8 cellular contexts compared by ENCODE assay signal in the genomic region with DNA sequence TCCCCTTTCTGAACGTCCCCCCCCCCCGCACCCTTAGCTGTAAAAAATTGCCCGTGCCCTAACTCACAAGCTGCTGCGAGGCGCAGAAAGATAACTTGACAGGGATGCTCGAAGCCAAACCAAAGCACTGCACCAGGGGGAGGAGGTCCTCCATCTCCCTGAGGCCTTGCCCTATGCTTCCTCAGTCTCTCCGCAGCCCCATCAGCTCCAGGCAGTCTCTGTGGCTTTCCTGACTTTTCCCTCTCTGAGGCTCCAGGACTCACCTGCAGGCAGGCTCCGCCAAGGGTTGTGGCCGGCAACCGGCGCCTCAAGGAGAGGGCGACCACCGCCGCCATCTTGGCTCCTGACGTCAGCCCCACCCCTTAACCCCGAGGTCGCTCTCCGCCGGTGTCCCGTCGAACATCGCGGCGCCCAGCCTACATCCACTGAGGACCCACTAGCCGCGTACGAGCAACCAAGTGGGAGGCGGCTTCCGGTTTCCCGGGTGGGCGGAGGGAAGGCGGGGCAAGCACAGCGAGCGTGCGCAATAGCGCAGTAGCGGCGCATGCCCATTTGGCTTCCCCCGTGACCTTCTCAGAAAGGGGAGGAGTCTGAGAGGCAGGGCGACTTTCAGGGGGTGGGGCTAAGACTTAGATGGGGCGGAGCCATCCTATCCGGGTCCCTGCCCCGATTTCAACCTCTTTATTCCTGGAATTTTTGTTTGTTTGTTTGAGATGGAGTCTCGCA. TPM values are rescaled to one million over a fixed set of nuclear protein-coding genes. Genes with fewer than 3 reads are reported as not detected.
A peak's percentile ranks its signal among the peaks of the same experiment; 100 is the strongest.
DNase-seq lines count a peak whose midpoint lies in the region; ATAC-seq and TF ChIP-seq lines count a peak whose summit lies in the region.

Gene SDHB, minus strand, starts transcription at position 348 of the 726 bp plus-strand sequence. Its CDS starts 13 bp downstream, at position 335.

- peaks cover 12% of the 10 kb centered on the region for H3K4me1 Mint-ChIP-seq in dendritic cell treated with granulocyte-macrophage colony-stimulating factor and Interleukin-4, amounts not matched to agents 40 ng/mL and 50 ng/mL, for 4 days (ENCODE audit: low read depth)

- no peak for TF ChIP-seq CTCF in C4-2B (conservative IDR thresholded peaks at IDR 0.05)

- no peaks in the 10 kb centered on the region for H3K27me3 Mint-ChIP-seq in dendritic cell treated with granulocyte-macrophage colony-stimulating factor and Interleukin-4, amounts not matched to agents 40 ng/mL and 50 ng/mL, for 4 days

- H3K9me3 Mint-ChIP-seq in dendritic cell treated with granulocyte-macrophage colony-stimulating factor and Interleukin-4, amounts not matched to agents 40 ng/mL and 50 ng/mL, for 4 days, result no peaks in the 10 kb centered on the region

- peaks cover 46% of the 10 kb centered on the region for H3K36me3 Mint-ChIP-seq in dendritic cell treated with granulocyte-macrophage colony-stimulating factor and Interleukin-4, amounts not matched to agents 40 ng/mL and 50 ng/mL, for 4 days (ENCODE audit: low read depth)

- peak within 1 kb of the TSS; percentile 99 for H3K4me3 Mint-ChIP-seq in dendritic cell treated with granulocyte-macrophage colony-stimulating factor and Interleukin-4, amounts not matched to agents 40 ng/mL and 50 ng/mL, for 4 days

- H3K27ac ChIP-seq in C4-2B, result peak within 1 kb of the TSS; percentile 96

- peak within 1 kb of the TSS; percentile 90 for H3K27ac Mint-ChIP-seq in dendritic cell treated with granulocyte-macrophage colony-stimulating factor and Interleukin-4, amounts not matched to agents 40 ng/mL and 50 ng/mL, for 4 days

- DNase-seq in NCI-H774 (lab: John Stamatoyannopoulos, UW) (peak; percentile 90), left lobe of liver (ENCODE audit: low spot score) (peak; percentile 99)
- DNase-seq in activated CD4-positive, alpha-beta T cell treated with anti-CD3 and anti-CD28 coated beads, Interleukin-2, amount 50 U/mL, for 4 hours, result peak; percentile 97 to 98
- DNase-seq in stimulated activated CD4-positive, alpha-beta T cell treated with anti-CD3 and anti-CD28 coated beads, Interleukin-2, amount 100 ng/mL, for 4 hours (ENCODE audit: low read depth), result peak; percentile 98

- ATAC-seq in GM19395 (IDR thresholded peaks at IDR 0.05; ENCODE audit: unreplicated experiment) (peak; percentile 95), HG03565 (IDR thresholded peaks at IDR 0.05; ENCODE audit: unreplicated experiment) (peak; percentile 98), left lobe of liver (peak; percentile 95)

- intact Hi-C loops in dendritic cell treated with granulocyte-macrophage colony-stimulating factor and Interleukin-4, amounts not matched to agents 40 ng/mL and 50 ng/mL, for 4 days (cut with micrococcal nuclease), result no loop called here

RNA-seq across cellular contexts. Expression of gene SDHB, which starts in this region (rescaled TPM):
- total RNA-seq in left lobe of liver, result 140 TPM

Comparison
In these comparisons a context has a peak if more than half of its experiments do, and no peak if none do; other contexts are left out.
1. Peak in every context shown above with its lines: DNase-seq, ATAC-seq and H3K27ac ChIP-seq.